ENCODE assay signal across 1 cellular context in the genomic region with DNA sequence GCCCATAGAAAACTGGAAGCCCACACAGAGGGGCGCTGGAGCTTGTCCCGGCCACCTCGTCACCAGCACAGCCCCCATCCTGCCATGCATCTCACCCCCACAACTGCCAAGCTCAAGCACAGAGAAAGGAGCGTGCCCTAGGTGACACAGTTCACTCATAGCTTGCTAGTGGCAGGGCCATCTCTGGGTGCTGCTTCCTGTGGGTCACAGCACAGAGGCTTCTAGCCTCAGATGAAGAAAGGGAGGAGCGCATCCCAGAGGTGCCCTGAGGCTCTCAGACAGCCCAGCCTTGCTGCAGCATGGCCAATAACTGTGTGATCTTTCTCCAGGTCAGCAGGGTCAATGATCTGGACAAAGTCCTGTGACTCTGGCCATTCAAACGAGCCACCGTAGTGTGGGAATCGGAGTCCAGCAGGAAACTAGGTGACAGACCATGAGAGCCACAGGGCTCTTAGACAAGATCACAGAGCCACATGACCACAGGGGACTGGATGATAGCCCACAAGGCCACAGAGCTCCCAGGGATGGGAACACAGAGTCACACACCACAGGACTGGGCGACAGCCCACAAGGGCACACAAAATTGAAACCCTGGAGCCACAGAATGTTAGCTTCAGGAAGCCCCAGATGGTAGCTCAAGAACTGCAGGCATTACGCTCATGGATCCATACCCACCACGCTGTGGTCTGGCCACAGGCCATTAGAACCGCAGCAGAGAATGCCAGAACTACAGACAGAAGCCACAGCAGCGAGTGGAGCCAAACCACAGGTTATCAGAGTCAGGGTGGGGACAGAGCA.
TF ChIP-seq lines count a peak whose summit lies in the region.

No MANE protein-coding gene starts in this region.

TF ChIP-seq in HCT116, 20 proteins besides CTCF, POLR2A, EP300 and RAD21 (continued from another document):
- TF ChIP-seq, protein P1, sequence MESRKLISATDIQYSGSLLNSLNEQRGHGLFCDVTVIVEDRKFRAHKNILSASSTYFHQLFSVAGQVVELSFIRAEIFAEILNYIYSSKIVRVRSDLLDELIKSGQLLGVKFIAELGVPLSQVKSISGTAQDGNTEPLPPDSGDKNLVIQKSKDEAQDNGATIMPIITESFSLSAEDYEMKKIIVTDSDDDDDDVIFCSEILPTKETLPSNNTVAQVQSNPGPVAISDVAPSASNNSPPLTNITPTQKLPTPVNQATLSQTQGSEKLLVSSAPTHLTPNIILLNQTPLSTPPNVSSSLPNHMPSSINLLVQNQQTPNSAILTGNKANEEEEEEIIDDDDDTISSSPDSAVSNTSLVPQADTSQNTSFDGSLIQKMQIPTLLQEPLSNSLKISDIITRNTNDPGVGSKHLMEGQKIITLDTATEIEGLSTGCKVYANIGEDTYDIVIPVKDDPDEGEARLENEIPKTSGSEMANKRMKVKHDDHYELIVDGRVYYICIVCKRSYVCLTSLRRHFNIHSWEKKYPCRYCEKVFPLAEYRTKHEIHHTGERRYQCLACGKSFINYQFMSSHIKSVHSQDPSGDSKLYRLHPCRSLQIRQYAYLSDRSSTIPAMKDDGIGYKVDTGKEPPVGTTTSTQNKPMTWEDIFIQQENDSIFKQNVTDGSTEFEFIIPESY (IDR thresholded peaks at IDR 0.05; ENCODE audit: extremely low read depth, insufficient replicate concordance, low read length), result no peak
- no peak for TF ChIP-seq TCF7L2 (IDR thresholded peaks at IDR 0.05; ENCODE audit: borderline replicate concordance, extremely low read depth, insufficient read depth, insufficient read length)
- no peak for TF ChIP-seq FOSL1 (IDR thresholded peaks at IDR 0.05; ENCODE audit: low read depth)
- no peak for TF ChIP-seq JUND (IDR thresholded peaks at IDR 0.05)
